Comparison of ENCODE assay signal across 8 cellular contexts in the genomic region with DNA sequence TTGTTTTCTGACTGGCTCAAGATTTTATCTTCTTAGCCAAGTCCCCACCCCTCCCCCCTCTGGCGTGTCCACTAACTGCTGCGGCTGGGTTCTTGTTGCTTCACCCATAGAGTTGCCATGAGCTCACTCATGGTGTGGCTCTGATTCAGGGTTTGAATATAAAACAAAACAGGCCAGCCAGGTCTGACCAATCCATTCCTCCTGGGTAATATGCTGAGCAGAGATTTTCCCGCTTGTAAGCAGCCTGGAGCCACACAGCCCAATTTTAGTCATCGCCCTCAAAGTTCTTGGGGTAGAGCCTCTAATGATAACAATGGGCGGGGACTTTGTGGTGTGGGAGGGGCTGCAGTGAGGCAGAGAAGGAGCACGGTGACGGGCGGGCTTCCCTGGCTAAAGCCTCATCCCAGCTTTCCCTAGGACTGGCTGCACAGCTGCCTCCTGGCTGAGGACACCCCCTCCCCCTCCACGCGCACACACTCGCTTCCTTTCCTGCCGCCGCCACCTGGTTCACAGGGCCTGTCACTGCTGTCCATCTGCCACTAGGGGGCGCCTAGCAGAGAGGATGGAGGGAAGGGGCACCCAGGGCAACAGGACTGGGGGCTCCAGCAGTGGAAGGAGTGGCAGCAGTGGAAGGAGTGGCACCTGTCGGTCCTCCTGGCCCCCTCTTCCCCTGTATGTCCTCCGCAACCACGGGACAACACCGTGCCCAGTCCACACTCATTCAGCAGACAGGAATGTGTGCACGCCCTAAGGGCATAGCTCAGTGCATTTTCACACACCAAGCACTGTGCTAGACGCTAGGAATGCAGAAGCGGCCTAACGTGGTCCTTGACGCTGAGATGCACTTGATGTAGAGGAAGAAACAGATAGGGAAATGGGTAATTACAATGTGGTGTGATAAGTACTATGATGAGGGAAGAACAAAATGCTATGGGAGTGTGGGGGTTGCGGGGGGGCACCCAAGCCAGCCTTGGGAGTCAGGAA. TPM values are rescaled to one million over a fixed set of nuclear protein-coding genes. Genes with fewer than 3 reads are reported as not detected.
DNase-seq lines count a peak whose midpoint lies in the region; ATAC-seq and TF ChIP-seq lines count a peak whose summit lies in the region.

No MANE protein-coding gene starts in this region.

- TF ChIP-seq CTCF in colonic mucosa (IDR thresholded peaks at IDR 0.05), result peak; percentile 53
- peak; percentile 68 for TF ChIP-seq CTCF in lower lobe of right lung (IDR thresholded peaks at IDR 0.05)

- H3K9me3 ChIP-seq in colonic mucosa, result no peaks in the 10 kb centered on the region
- no peaks in the 10 kb centered on the region for H3K9me3 ChIP-seq in lower lobe of right lung

- H3K9ac ChIP-seq in colonic mucosa (ENCODE audit: low read depth in 2 of 2, low read length in 2 of 2), result no peak overlapping the region

- no peaks in the 10 kb centered on the region for H3K27me3 ChIP-seq in colonic mucosa
- no peaks in the 10 kb centered on the region for H3K27me3 ChIP-seq in lower lobe of right lung (ENCODE audit: low read depth)

- H3K27ac ChIP-seq in colonic mucosa (no peak overlapping the region), lower lobe of right lung (peak overlapping the region; percentile 64)

- ATAC-seq in GM21723 (IDR thresholded peaks at IDR 0.05; ENCODE audit: unreplicated experiment) (peak; percentile 90), lower lobe of right lung (peak; percentile 94 to 96), GM19328 (IDR thresholded peaks at IDR 0.05; ENCODE audit: unreplicated experiment) (no peak)

- no peaks in the 10 kb centered on the region for H3K4me1 ChIP-seq in colonic mucosa
- peaks cover 11% of the 10 kb centered on the region for H3K4me1 ChIP-seq in lower lobe of right lung

- no peak overlapping the region for H3K4me3 ChIP-seq in colonic mucosa
- H3K4me3 ChIP-seq in lower lobe of right lung, result peak overlapping the region; percentile 19

- H3K36me3 ChIP-seq in colonic mucosa (no peaks in the 10 kb centered on the region), lower lobe of right lung (peaks cover 7% of the 10 kb centered on the region)

- intact Hi-C loops in colonic mucosa (cut with DNase I), result loop anchor here (5.0 kb wide), 1 partner anchor 237 kb away; no protein-coding TSS in a partner anchor
- intact Hi-C loops in lower lobe of right lung (cut with DNase I), result loop anchor here (10.0 kb wide), 1 partner anchor 120 kb away; a partner anchor contains a TSS

- peak; percentile 94 for DNase-seq in DMS53 (lab: John Stamatoyannopoulos, UW)
- DNase-seq in NAMALWA (ENCODE audit: low spot score), result peak; percentile 70
- peak; percentile 41 to 58 for DNase-seq in activated CD4-positive, alpha-beta T cell treated with anti-CD3 and anti-CD28 coated beads for 24 hours (ENCODE audit: low read depth in 2 of 2)
- peak; percentile 59 for DNase-seq in colonic mucosa
- peak; percentile 71 for DNase-seq in lower lobe of right lung
- peak; percentile 23 to 32 for DNase-seq in stimulated activated CD8-positive, alpha-beta memory T cell treated with anti-CD3 and anti-CD28 coated beads, Interleukin-7, amount 100 ng/mL, for 48 hours (ENCODE audit: extremely low read depth in 1 of 2, low read depth in 1 of 2)

RNA-seq across cellular contexts. Expression of a gene that starts 26.8 kb away (rescaled TPM):
- 10 to 100 TPM; 12.2 to 20.3 TPM for total RNA-seq in colonic mucosa
- total RNA-seq in lower lobe of right lung, result 26.9 TPM

Comparison
In these comparisons a context has a peak if more than half of its experiments do, and no peak if none do; other contexts are left out.
1. DNase-seq: peak in every context shown above with its lines; median percentile 94 in DMS53; 71 in lower lobe of right lung; 70 in NAMALWA; 59 in colonic mucosa; 50 in activated CD4-positive, alpha-beta T cell treated with anti-CD3 and anti-CD28 coated beads for 24 hours; 28 in stimulated activated CD8-positive, alpha-beta memory T cell treated with anti-CD3 and anti-CD28 coated beads, Interleukin-7, amount 100 ng/mL, for 48 hours.